In genomic region chr9:130443840-130444492, GRCh38 we compare ENCODE assay signal across 11 cellular contexts. TPM values are rescaled to one million over a fixed set of nuclear protein-coding genes. Genes with fewer than 3 reads are reported as not detected.
DNase-seq lines count a peak whose midpoint lies in the region; ATAC-seq and TF ChIP-seq lines count a peak whose summit lies in the region.
"Had no signal": no experiment of that assay in that cellular context is flagged by ENCODE, and none has a peak within 500 bp of the region (broad histone marks: within the 10 kb centered on the region; RNA-seq: fewer than 3 reads in every experiment).

No MANE protein-coding gene starts in this region.

- TF ChIP-seq POLR2A in tibial nerve (IDR thresholded peaks at IDR 0.05) (no peak), GM18505 (IDR thresholded peaks at IDR 0.05; ENCODE audit: borderline replicate concordance, extremely low read depth, insufficient read depth, insufficient read length) (no peak)

- no peaks in the 10 kb centered on the region for H3K36me3 ChIP-seq in mucosa of stomach (ENCODE audit: control insufficient read depth, insufficient read depth, low read length)
- no peaks in the 10 kb centered on the region for H3K36me3 ChIP-seq in tibial nerve

- H3K4me1 ChIP-seq in mucosa of stomach (ENCODE audit: control insufficient read depth, insufficient read depth, low read length) (peaks cover 30% of the 10 kb centered on the region), tibial nerve (peaks cover 0 to 44% (median 23%) of the 10 kb centered on the region in 4 donors)

- peaks cover 19% of the 10 kb centered on the region for H3K9me3 Mint-ChIP-seq in T-helper 1 cell treated with Interleukin-12 subunit alpha and Interleukin-12 subunit beta and Interleukin-4 antibody, amounts not matched to agents 30 μg/mL and 1 μg/mL, for 36 hours
- H3K9me3 Mint-ChIP-seq: stimulated activated naive CD8-positive, alpha-beta T cell treated with anti-CD3 and anti-CD28 coated beads, Interleukin-15, Interleukin-2, amounts not matched to agents 100 ng/mL and 50 ng/mL, for 24 hours had no signal

- peak overlapping the region in 7 of 59 donors; percentile 9 to 81 (median 78) for H3K27ac ChIP-seq in dorsolateral prefrontal cortex
- peak overlapping the region in 3 of 4 donors; percentile 67 to 82 (median 72) for H3K27ac ChIP-seq in tibial nerve

- TF ChIP-seq CTCF in dorsolateral prefrontal cortex (IDR thresholded peaks at IDR 0.05 in 54 of 56, conservative IDR thresholded peaks at IDR 0.05 in 2 of 56; ENCODE audit: low read depth in 1 of 56, partially characterized antibody in 56 of 56) (no peak), tibial nerve (IDR thresholded peaks at IDR 0.05) (no peak)

- H3K4me1 Mint-ChIP-seq in T-helper 1 cell treated with Interleukin-12 subunit alpha and Interleukin-12 subunit beta and Interleukin-4 antibody, amounts not matched to agents 30 μg/mL and 1 μg/mL, for 36 hours (ENCODE audit: low read depth), result peaks cover 12% of the 10 kb centered on the region

- H3K9me3 ChIP-seq in mucosa of stomach (ENCODE audit: control insufficient read depth, low read length) (no peaks in the 10 kb centered on the region), tibial nerve (peaks cover 0 to 31% (median 0%) of the 10 kb centered on the region in 4 donors)

- peaks cover 0 to 24% (median 2%) of the 10 kb centered on the region in 45 donors for H3K27me3 ChIP-seq in dorsolateral prefrontal cortex
- peaks cover 12% of the 10 kb centered on the region for H3K27me3 ChIP-seq in mucosa of stomach (ENCODE audit: control insufficient read depth, insufficient read depth, low read length)
- H3K27me3 ChIP-seq in tibial nerve, result peaks cover 0 to 10% of the 10 kb centered on the region in 2 donors

- H3K27ac Mint-ChIP-seq in T-helper 1 cell treated with Interleukin-12 subunit alpha and Interleukin-12 subunit beta and Interleukin-4 antibody, amounts not matched to agents 30 μg/mL and 1 μg/mL, for 36 hours, result no peak overlapping the region
- H3K27ac Mint-ChIP-seq: stimulated activated naive CD8-positive, alpha-beta T cell treated with anti-CD3 and anti-CD28 coated beads, Interleukin-15, Interleukin-2, amounts not matched to agents 100 ng/mL and 50 ng/mL, for 24 hours had no signal

- WGBS in tibial nerve, 2 donors, result 44 to 45% methylated on average over 12 of the region's 14 CpGs

- no peak for ATAC-seq in GM18505 (IDR thresholded peaks at IDR 0.05; ENCODE audit: unreplicated experiment)

- TF ChIP-seq EP300 in tibial nerve (IDR thresholded peaks at IDR 0.05), result no peak

- no peak for DNase-seq in T-helper 1 cell
- no peak for DNase-seq in dorsolateral prefrontal cortex
- DNase-seq in tibial nerve (ENCODE audit: low spot score in 2 of 2), result peak in 1 of 2 donors; percentile 28
- no peak for DNase-seq in AML-193 (lab: John Stamatoyannopoulos, UW)
- no peak for DNase-seq in activated CD4-positive, CD25-positive, alpha-beta regulatory T cell treated with anti-CD3 and anti-CD28 coated beads, Interleukin-2, amount 50 U/mL, for 72 hours
- DNase-seq: SHP77 treated with DMSO at 0.1 percent for 48 hours had no signal

- intact Hi-C loops in dorsolateral prefrontal cortex (cut with DNase I), result no loop called here

- H3K4me3 ChIP-seq in dorsolateral prefrontal cortex (peak overlapping the region in 51 of 59 donors; percentile 35 to 77 (median 65)), mucosa of stomach (ENCODE audit: low read length) (no peak overlapping the region), tibial nerve (peak overlapping the region in 1 of 4 donors; percentile 56)

- peaks cover 4% of the 10 kb centered on the region for H3K36me3 Mint-ChIP-seq in T-helper 1 cell treated with Interleukin-12 subunit alpha and Interleukin-12 subunit beta and Interleukin-4 antibody, amounts not matched to agents 30 μg/mL and 1 μg/mL, for 36 hours (ENCODE audit: low read depth)

- H3K9ac ChIP-seq in mucosa of stomach (ENCODE audit: low read length), result peak overlapping the region; percentile 75

- H3K4me3 Mint-ChIP-seq in T-helper 1 cell treated with Interleukin-12 subunit alpha and Interleukin-12 subunit beta and Interleukin-4 antibody, amounts not matched to agents 30 μg/mL and 1 μg/mL, for 36 hours, result peak overlapping the region; percentile 17
- H3K4me3 Mint-ChIP-seq: stimulated activated naive CD8-positive, alpha-beta T cell treated with anti-CD3 and anti-CD28 coated beads, Interleukin-15, Interleukin-2, amounts not matched to agents 100 ng/mL and 50 ng/mL, for 24 hours had no signal

- peaks cover 32% of the 10 kb centered on the region for H3K27me3 Mint-ChIP-seq in T-helper 1 cell treated with Interleukin-12 subunit alpha and Interleukin-12 subunit beta and Interleukin-4 antibody, amounts not matched to agents 30 μg/mL and 1 μg/mL, for 36 hours (ENCODE audit: low read depth)

RNA-seq across cellular contexts. Expression of gene ASS1, which starts 0.8 kb away (rescaled TPM):
- total RNA-seq in dorsolateral prefrontal cortex (10 to 100 TPM; 18.2 to 91.9 (median 42.6) TPM), tibial nerve (100 to 1,000 TPM; 170 to 375 (median 297) TPM)
- total RNA-seq: A172 had no signal
